ENCODE assay signal across 1 cellular context in genomic region chr6:53306819-53307347, GRCh38.
TF ChIP-seq lines count a peak whose summit lies in the region.

No MANE protein-coding gene starts in this region.

TF ChIP-seq in HepG2, 621 proteins besides CTCF, POLR2A, EP300 and RAD21 (continued from another document and continues in another):
- no peak for TF ChIP-seq CREB3 (CRISPR knock-in tag; IDR thresholded peaks at IDR 0.05)
- no peak for TF ChIP-seq GTF3A (CRISPR knock-in tag; conservative IDR thresholded peaks at IDR 0.05)
- TF ChIP-seq TRIM22 (IDR thresholded peaks at IDR 0.05), result no peak
- TF ChIP-seq PATZ1 (CRISPR knock-in tag; IDR thresholded peaks at IDR 0.05), result no peak
- no peak for TF ChIP-seq ZNF512B (CRISPR knock-in tag; IDR thresholded peaks at IDR 0.05; ENCODE audit: borderline replicate concordance)
- 0 out of 2 replicates have a peak, but pooled peaks have one; percentile 39 for TF ChIP-seq ZNF800 (CRISPR knock-in tag; IDR thresholded peaks at IDR 0.05)
- no peak for TF ChIP-seq MYC (CRISPR knock-in tag; IDR thresholded peaks at IDR 0.05; ENCODE audit: borderline replicate concordance)
- TF ChIP-seq ZNF362 (CRISPR knock-in tag; IDR thresholded peaks at IDR 0.05; ENCODE audit: borderline replicate concordance), result peak; percentile 95
- no peak for TF ChIP-seq ZNF883 (CRISPR knock-in tag; IDR thresholded peaks at IDR 0.05; ENCODE audit: not compliant biosample characterization)
- TF ChIP-seq REPIN1 (CRISPR knock-in tag; IDR thresholded peaks at IDR 0.05; ENCODE audit: borderline replicate concordance, low read depth), result peak; percentile 35; the same call in 1 of the 2 replicates
- no peak for TF ChIP-seq GLI4 (CRISPR knock-in tag; IDR thresholded peaks at IDR 0.05; ENCODE audit: borderline replicate concordance)
- TF ChIP-seq HNRNPLL (IDR thresholded peaks at IDR 0.05; ENCODE audit: low read depth, low read length, poor library complexity, severe bottlenecking), result no peak
- TF ChIP-seq BCLAF1 (IDR thresholded peaks at IDR 0.05), result no peak
- no peak for TF ChIP-seq ZNF329 (CRISPR knock-in tag; IDR thresholded peaks at IDR 0.05; ENCODE audit: low read depth)
- no peak for TF ChIP-seq RBFOX2 (IDR thresholded peaks at IDR 0.05; ENCODE audit: low read depth, low read length)
- TF ChIP-seq BATF2 (CRISPR knock-in tag; IDR thresholded peaks at IDR 0.05), result no peak
- TF ChIP-seq ZNF577 (CRISPR knock-in tag; IDR thresholded peaks at IDR 0.05; ENCODE audit: borderline replicate concordance, low read depth), result no peak
- peak; percentile 72 for TF ChIP-seq ZEB1 (IDR thresholded peaks at IDR 0.05; ENCODE audit: insufficient replicate concordance, low read depth)
- TF ChIP-seq ZFY (CRISPR knock-in tag; IDR thresholded peaks at IDR 0.05), result no peak
- peak; percentile 82 for TF ChIP-seq CEBPB (IDR thresholded peaks at IDR 0.05; ENCODE audit: borderline replicate concordance, low read depth, low read length)
- no peak for TF ChIP-seq CEBPZ (IDR thresholded peaks at IDR 0.05; ENCODE audit: low read length)
- TF ChIP-seq STAG1 (CRISPR knock-in tag; IDR thresholded peaks at IDR 0.05), result peak; percentile 11; the same call in 1 of the 2 replicates
- TF ChIP-seq E2F5 (CRISPR knock-in tag; conservative IDR thresholded peaks at IDR 0.05), result no peak
- TF ChIP-seq ZFYVE20 (CRISPR knock-in tag; IDR thresholded peaks at IDR 0.05; ENCODE audit: borderline replicate concordance, low read depth), result no peak
- TF ChIP-seq ZNF44 (CRISPR knock-in tag; IDR thresholded peaks at IDR 0.05), result no peak
- TF ChIP-seq TMF1 (CRISPR knock-in tag; IDR thresholded peaks at IDR 0.05; ENCODE audit: low read depth), result no peak
- TF ChIP-seq CHCHD3 (CRISPR knock-in tag; IDR thresholded peaks at IDR 0.05), result no peak
- TF ChIP-seq SMC3 (IDR thresholded peaks at IDR 0.05; ENCODE audit: low read length), result no peak; the same call in 1 of the 2 replicates
- no peak for TF ChIP-seq PLSCR1 (CRISPR knock-in tag; IDR thresholded peaks at IDR 0.05; ENCODE audit: borderline replicate concordance)
- TF ChIP-seq KDM3A (CRISPR knock-in tag; IDR thresholded peaks at IDR 0.05; ENCODE audit: low read depth), result no peak
- TF ChIP-seq AHR (CRISPR knock-in tag; IDR thresholded peaks at IDR 0.05), result no peak
- TF ChIP-seq NCOA2 (CRISPR knock-in tag; IDR thresholded peaks at IDR 0.05), result no peak
- TF ChIP-seq KLF6 (CRISPR knock-in tag; IDR thresholded peaks at IDR 0.05), result no peak
- no peak; the same call in 1 of the 2 replicates for TF ChIP-seq SRF (IDR thresholded peaks at IDR 0.05; ENCODE audit: low read depth, low read length)
- peak; percentile 22; the same call in 1 of the 2 replicates for TF ChIP-seq RFX5 (IDR thresholded peaks at IDR 0.05; ENCODE audit: low read depth, low read length)
- no peak for TF ChIP-seq ZNF639 (CRISPR knock-in tag; conservative IDR thresholded peaks at IDR 0.05)
- TF ChIP-seq GATAD1 (CRISPR knock-in tag; IDR thresholded peaks at IDR 0.05), result no peak
- TF ChIP-seq KDM5A (IDR thresholded peaks at IDR 0.05; ENCODE audit: borderline replicate concordance, low read length), result no peak
- peak; percentile 78 for TF ChIP-seq FOSL2 (CRISPR knock-in tag; IDR thresholded peaks at IDR 0.05)
